ENCODE assay signal across 1 cellular context in genomic region chr16:1541293-1542165, GRCh38.
TF ChIP-seq lines count a peak whose summit lies in the region.

No MANE protein-coding gene starts in this region.

TF ChIP-seq in HepG2, 621 proteins besides CTCF, POLR2A, EP300 and RAD21:
- TF ChIP-seq KLF12 (CRISPR knock-in tag; IDR thresholded peaks at IDR 0.05; ENCODE audit: borderline replicate concordance) (no peak), GABPB1 (CRISPR knock-in tag; IDR thresholded peaks at IDR 0.05) (no peak), DMAP1 (CRISPR knock-in tag; IDR thresholded peaks at IDR 0.05) (no peak), ZBTB14 (CRISPR knock-in tag; IDR thresholded peaks at IDR 0.05) (no peak), PAX8 (CRISPR knock-in tag; IDR thresholded peaks at IDR 0.05; ENCODE audit: borderline replicate concordance) (no peak), ZFP91 (CRISPR knock-in tag; IDR thresholded peaks at IDR 0.05; ENCODE audit: borderline replicate concordance) (no peak), SKI (IDR thresholded peaks at IDR 0.05; ENCODE audit: partially characterized antibody) (no peak), ZNF543 (CRISPR knock-in tag; IDR thresholded peaks at IDR 0.05) (no peak), MED1 (CRISPR knock-in tag; IDR thresholded peaks at IDR 0.05) (no peak), NKX3-1 (CRISPR knock-in tag; IDR thresholded peaks at IDR 0.05) (no peak), ZNF562 (CRISPR knock-in tag; IDR thresholded peaks at IDR 0.05; ENCODE audit: borderline replicate concordance) (no peak), CENPX (CRISPR knock-in tag; IDR thresholded peaks at IDR 0.05) (no peak)
